In the genomic region with DNA sequence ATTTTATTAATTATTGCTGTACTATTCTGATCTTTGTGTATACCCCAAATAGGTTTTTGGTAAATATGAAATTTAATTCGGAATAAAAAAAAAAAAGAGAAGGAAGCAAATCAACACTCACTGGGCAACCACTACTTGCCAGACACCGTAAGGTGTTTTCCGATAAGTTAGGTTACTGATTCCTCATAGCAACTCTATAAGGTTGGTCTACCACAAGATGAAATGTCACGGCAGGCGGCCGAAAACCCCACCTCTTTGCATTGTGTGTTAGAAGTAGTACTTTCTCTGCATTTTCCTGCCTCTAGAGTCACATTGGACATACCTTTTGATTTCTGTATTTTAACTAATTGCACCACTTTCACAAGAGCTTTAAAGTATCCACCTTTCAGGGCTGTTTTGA, we compare ENCODE assay signal across 19 cellular contexts.
"Had no signal": no experiment of that assay in that cellular context is flagged by ENCODE, and none has a peak within 500 bp of the region (broad histone marks: within the 10 kb centered on the region; RNA-seq: fewer than 3 reads in every experiment).

No MANE protein-coding gene starts in this region.

- H3K4me3 Mint-ChIP-seq: activated naive CD4-positive, alpha-beta T cell treated with anti-CD3 and anti-CD28 coated beads for 36 hours; activated T-cell treated with anti-CD3 and anti-CD28 coated beads, Interleukin-2, amount 50 U/mL, for 72 hours; neural crest cell; stimulated activated effector memory CD8-positive, alpha-beta T cell treated with anti-CD3 and anti-CD28 coated beads, Interleukin-12 subunit alpha, Interleukin-12 subunit beta, amount 100 ng/mL, for 72 hours; type B pancreatic cell had no signal

- H3K27ac ChIP-seq: epithelial cell of prostate, gastroesophageal sphincter, heart left ventricle, right lobe of liver, skin epidermis, thoracic aorta, vagina had no signal

- H3K27me3 ChIP-seq: gastroesophageal sphincter, heart left ventricle, right lobe of liver, vagina had no signal

- H3K4me1 Mint-ChIP-seq: stimulated activated effector memory CD8-positive, alpha-beta T cell treated with anti-CD3 and anti-CD28 coated beads, Interleukin-12 subunit alpha, Interleukin-12 subunit beta, amount 100 ng/mL, for 72 hours had no signal

- H3K27ac Mint-ChIP-seq: activated naive CD4-positive, alpha-beta T cell treated with anti-CD3 and anti-CD28 coated beads for 36 hours; activated T-cell treated with anti-CD3 and anti-CD28 coated beads, Interleukin-2, amount 50 U/mL, for 72 hours; stimulated activated effector memory CD8-positive, alpha-beta T cell treated with anti-CD3 and anti-CD28 coated beads, Interleukin-12 subunit alpha, Interleukin-12 subunit beta, amount 100 ng/mL, for 72 hours; type B pancreatic cell had no signal

- H3K4me1 ChIP-seq: gastroesophageal sphincter, right lobe of liver, vagina had no signal

- H3K27me3 Mint-ChIP-seq: type B pancreatic cell had no signal

- H3K36me3 Mint-ChIP-seq: stimulated activated effector memory CD8-positive, alpha-beta T cell treated with anti-CD3 and anti-CD28 coated beads, Interleukin-12 subunit alpha, Interleukin-12 subunit beta, amount 100 ng/mL, for 72 hours; type B pancreatic cell had no signal

- H3K4me3 ChIP-seq: gastroesophageal sphincter, heart left ventricle, right lobe of liver, skin epidermis, thoracic aorta, vagina had no signal

- DNase-seq: activated CD4-positive, alpha-beta T cell treated with anti-CD3 and anti-CD28 coated beads, Interleukin-2, amount 50 U/mL, for 48 hours; activated effector memory CD4-positive, alpha-beta T cell treated with Interleukin-2 at 50 U/mL for 16 hours; activated naive CD4-positive, alpha-beta T cell treated with anti-CD3 and anti-CD28 coated beads for 36 hours; activated T-cell treated with anti-CD3 and anti-CD28 coated beads, Interleukin-2, amount 50 U/mL, for 72 hours; cortex of kidney; heart left ventricle; left colon; mesenchymal stem cell; occipital lobe; right lobe of liver; stimulated activated CD4-positive, alpha-beta T cell treated with anti-CD3 and anti-CD28 coated beads, Interleukin-2, amount 100 ng/mL, for 24 hours had no signal

- H3K9me3 Mint-ChIP-seq: activated naive CD4-positive, alpha-beta T cell treated with anti-CD3 and anti-CD28 coated beads for 36 hours; activated T-cell treated with anti-CD3 and anti-CD28 coated beads, Interleukin-2, amount 50 U/mL, for 72 hours; stimulated activated effector memory CD8-positive, alpha-beta T cell treated with anti-CD3 and anti-CD28 coated beads, Interleukin-12 subunit alpha, Interleukin-12 subunit beta, amount 100 ng/mL, for 72 hours; type B pancreatic cell had no signal

- ATAC-seq: activated T-cell treated with anti-CD3 and anti-CD28 coated beads, Interleukin-2, amount 50 U/mL, for 72 hours; gastroesophageal sphincter; heart left ventricle; right lobe of liver; stimulated activated effector memory CD8-positive, alpha-beta T cell treated with anti-CD3 and anti-CD28 coated beads, Interleukin-12 subunit alpha, Interleukin-12 subunit beta, amount 100 ng/mL, for 72 hours had no signal
